ENCODE assay signal across 9 cellular contexts in the genomic region with DNA sequence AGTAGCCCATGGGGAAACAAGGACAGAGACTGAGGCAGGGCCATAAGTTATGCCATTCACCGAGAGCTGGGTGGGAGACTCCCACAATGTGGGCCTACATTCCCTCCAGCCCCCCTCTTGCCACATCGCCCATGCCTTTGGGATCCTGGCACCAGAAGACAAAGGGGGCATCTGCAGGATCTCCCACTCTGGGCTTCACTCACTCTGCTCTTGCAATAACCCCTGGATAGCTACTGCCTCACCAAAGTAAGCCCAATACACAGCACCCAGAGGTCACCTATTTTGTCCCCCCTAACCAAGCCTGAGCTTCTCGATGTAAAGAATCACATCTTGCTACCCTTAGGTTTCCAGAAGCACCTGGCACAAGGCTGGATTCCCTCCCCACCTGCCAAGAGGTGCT. TPM values are rescaled to one million over a fixed set of nuclear protein-coding genes. Genes with fewer than 3 reads are reported as not detected.
A peak's percentile ranks its signal among the peaks of the same experiment; 100 is the strongest.
DNase-seq lines count a peak whose midpoint lies in the region; ATAC-seq and TF ChIP-seq lines count a peak whose summit lies in the region.
"Had no signal": no experiment of that assay in that cellular context is flagged by ENCODE, and none has a peak within 500 bp of the region (broad histone marks: within the 10 kb centered on the region; RNA-seq: fewer than 3 reads in every experiment).

No MANE protein-coding gene starts in this region.

- ATAC-seq in gastroesophageal sphincter (no peak), HG02763 (IDR thresholded peaks at IDR 0.05; ENCODE audit: unreplicated experiment) (no peak), GM19463 (IDR thresholded peaks at IDR 0.05; ENCODE audit: unreplicated experiment) (no peak)

- no peak for TF ChIP-seq EP300 in gastroesophageal sphincter (IDR thresholded peaks at IDR 0.05)
- no peak for TF ChIP-seq EP300 in sigmoid colon (IDR thresholded peaks at IDR 0.05)

- H3K27ac Mint-ChIP-seq in Calu3 (ENCODE audit: unreplicated experiment): no peak overlapping the region
- H3K27ac Mint-ChIP-seq: T-helper 1 cell treated with Interleukin-12 subunit alpha and Interleukin-12 subunit beta and Interleukin-4 antibody, amounts not matched to agents 30 μg/mL and 1 μg/mL, for 36 hours had no signal

- CTCF ChIA-PET in Calu3 (lab: Charles Lee): no interaction called here

- H3K4me1 ChIP-seq in gastroesophageal sphincter: peaks cover 0 to 45% (median 0%) of the 10 kb centered on the region in 3 donors
- peaks cover 0 to 22% (median 9%) of the 10 kb centered on the region in 4 donors for H3K4me1 ChIP-seq in sigmoid colon

- H3K4me3 ChIP-seq in WI38 (ENCODE audit: low read depth, low read length) (peak overlapping the region; percentile 32), gastroesophageal sphincter (peak overlapping the region in 1 of 2 donors; percentile 64), sigmoid colon (peak overlapping the region; percentile 43 to 60 (median 54))

- TF ChIP-seq CTCF in Calu3 (IDR thresholded peaks at IDR 0.05; ENCODE audit: unreplicated experiment) (no peak), WI38 (IDR thresholded peaks at IDR 0.05; ENCODE audit: low read depth, low read length) (no peak), gastroesophageal sphincter (IDR thresholded peaks at IDR 0.05) (no peak), sigmoid colon (IDR thresholded peaks at IDR 0.05) (no peak)

- H3K4me1 Mint-ChIP-seq in Calu3 (ENCODE audit: low read depth, unreplicated experiment): peaks cover 8% of the 10 kb centered on the region

- H3K36me3 ChIP-seq in gastroesophageal sphincter: peaks cover 0 to 11% of the 10 kb centered on the region in 2 donors
- peaks cover 0 to 6% (median 0%) of the 10 kb centered on the region in 4 donors for H3K36me3 ChIP-seq in sigmoid colon

- H3K27me3 ChIP-seq in gastroesophageal sphincter (no peaks in the 10 kb centered on the region), sigmoid colon (peaks cover 0 to 3% (median 0%) of the 10 kb centered on the region in 3 donors)

- no TSS peak for BruUV-seq in Calu3 (replicated peaks; lab: Mats Ljungman, UMichigan)

- H3K9me3 ChIP-seq in gastroesophageal sphincter (no peaks in the 10 kb centered on the region), sigmoid colon (no peaks in the 10 kb centered on the region)

- peaks cover 74% of the 10 kb centered on the region for H3K27me3 Mint-ChIP-seq in Calu3 (ENCODE audit: unreplicated experiment)

- DNase-seq in Calu3 (no peak), sigmoid colon (no peak), 8988T (no peak), NCI-H226 (no peak)

- H3K4me3 Mint-ChIP-seq in Calu3 (ENCODE audit: low read depth, unreplicated experiment): peak overlapping the region; percentile 64

- TF ChIP-seq POLR2A in gastroesophageal sphincter (IDR thresholded peaks at IDR 0.05) (no peak), sigmoid colon (IDR thresholded peaks at IDR 0.05) (no peak)

- H3K9me3 Mint-ChIP-seq in Calu3 (ENCODE audit: low read depth, unreplicated experiment): no peaks in the 10 kb centered on the region
- H3K9me3 Mint-ChIP-seq: T-helper 1 cell treated with Interleukin-12 subunit alpha and Interleukin-12 subunit beta and Interleukin-4 antibody, amounts not matched to agents 30 μg/mL and 1 μg/mL, for 36 hours had no signal

- H3K27ac ChIP-seq in gastroesophageal sphincter: peak overlapping the region; percentile 51 to 89 (median 86)
- peak overlapping the region; percentile 80 to 85 (median 83) for H3K27ac ChIP-seq in sigmoid colon

- intact Hi-C loops in Calu3 (cut with micrococcal nuclease; ENCODE audit: unreplicated experiment) (no loop called here), sigmoid colon (cut with DNase I) (no loop called here)

- WGBS in gastroesophageal sphincter (ENCODE audit: low coverage in 1 of 2), 2 donors: 50 to 65% methylated on average over 1 to 3 of the region's 3 CpGs
- WGBS in sigmoid colon, 2 donors: 75 to 80% methylated on average over 3 of the region's 3 CpGs

- H3K36me3 Mint-ChIP-seq in Calu3 (ENCODE audit: insufficient read depth, unreplicated experiment): peaks cover 5% of the 10 kb centered on the region

RNA-seq across cellular contexts. Expression of a gene that starts 0.7 kb away (rescaled TPM):
- total RNA-seq in Calu3 (2022): 0.07 and 0.22 TPM in 2 replicates
- 10 to 100 TPM in 2 of 4 donors, 1 to 10 TPM in 2; 8.8 to 19.0 (median 9.9) TPM for total RNA-seq in gastroesophageal sphincter
- 1 to 10 TPM; 2.7 to 7.5 (median 4.8) TPM for total RNA-seq in sigmoid colon
- polyA plus RNA-seq in sigmoid colon: 1 to 10 TPM in 2 of 3 donors, under 1 TPM in 1; 0.46 to 1.8 (median 1.6) TPM

RNA-seq across cellular contexts. Expression of a gene that starts 49.1 kb away (rescaled TPM):
- total RNA-seq in Calu3 (2022): 17.2 and 19.4 TPM in 2 replicates
- 10 to 100 TPM in 1 of 4 donors, 1 to 10 TPM in 3; 5.7 to 10.6 (median 8.8) TPM for total RNA-seq in gastroesophageal sphincter
- total RNA-seq in sigmoid colon: 10 to 100 TPM in 1 of 4 donors, 1 to 10 TPM in 3; 6.9 to 15.3 (median 8.3) TPM
- 10 to 100 TPM; 15.0 to 26.8 (median 20.9) TPM for polyA plus RNA-seq in sigmoid colon
